In genomic region chr1:228781161-228781771, GRCh38 we compare ENCODE assay signal across 11 cellular contexts. TPM values are rescaled to one million over a fixed set of nuclear protein-coding genes. Genes with fewer than 3 reads are reported as not detected.
DNase-seq lines count a peak whose midpoint lies in the region; ATAC-seq, FAIRE-seq and TF ChIP-seq lines count a peak whose summit lies in the region.
"Had no signal": no experiment of that assay in that cellular context is flagged by ENCODE, and none has a peak within 500 bp of the region (broad histone marks: within the 10 kb centered on the region; RNA-seq: fewer than 3 reads in every experiment).

No MANE protein-coding gene starts in this region.

- no peak overlapping the region for H2BK15ac ChIP-seq in neuronal stem cell (ENCODE audit: low read length)

- no CpG with 5 or more reads among the region's 8 CpGs for WGBS in neuronal stem cell (ENCODE audit: extremely low coverage in 2 of 2, insufficient read length in 2 of 2, insufficient replicate concordance in 1 of 2), 2 donors

- ATAC-seq in DND-41 (ENCODE audit: insufficient read depth, low read depth): peak; percentile 36; the same call in 1 of the 3 replicates
- no peak for ATAC-seq in HG03097 (IDR thresholded peaks at IDR 0.05; ENCODE audit: low FRiP score, unreplicated experiment)
- no peak for ATAC-seq in WTC11
- ATAC-seq in HG02678 (IDR thresholded peaks at IDR 0.05; ENCODE audit: unreplicated experiment): no peak

- H3K9me3 ChIP-seq in DND-41 (ENCODE audit: insufficient read depth, low read length, severe bottlenecking) (no peaks in the 10 kb centered on the region), astrocyte (ENCODE audit: insufficient read depth, low read depth, low read length) (peaks cover 3% of the 10 kb centered on the region), neuronal stem cell (replicated peaks in 1 of 2; ENCODE audit: control insufficient read depth in 2 of 2, insufficient read depth in 1 of 2, low read depth in 1 of 2, low read length in 2 of 2) (no peaks in the 10 kb centered on the region)
- H3K9me3 ChIP-seq: uterus had no signal

- no peak overlapping the region for H3K14ac ChIP-seq in neuronal stem cell (ENCODE audit: low read length)

- no peak overlapping the region for H2BK120ac ChIP-seq in neuronal stem cell (ENCODE audit: low read depth, low read length)

- H2BK5ac ChIP-seq in neuronal stem cell (ENCODE audit: low read length): no peak overlapping the region

- no peak overlapping the region for H2AFZ ChIP-seq in DND-41 (ENCODE audit: low read depth, low read length)
- H2AFZ ChIP-seq in astrocyte (ENCODE audit: low read depth, low read length): no peak overlapping the region
- no peak overlapping the region for H2AFZ ChIP-seq in neuronal stem cell (ENCODE audit: low read length)

- H3K4ac ChIP-seq in neuronal stem cell (ENCODE audit: low read length): no peak overlapping the region

- no peak overlapping the region for H3K18ac ChIP-seq in neuronal stem cell (ENCODE audit: low read length)

- H4K91ac ChIP-seq in neuronal stem cell (ENCODE audit: low read depth, low read length, poor library complexity): no peak overlapping the region

- H3K27me3 Mint-ChIP-seq in astrocyte (ENCODE audit: low read depth, unreplicated experiment) (peaks cover 19% of the 10 kb centered on the region), WTC11 (ENCODE audit: low read depth) (peaks cover 8% of the 10 kb centered on the region; the same call in 1 of the 2 replicates)
- H3K27me3 Mint-ChIP-seq: central memory CD8-positive, alpha-beta T cell; naive B cell had no signal

- H3K4me1 ChIP-seq in DND-41 (ENCODE audit: insufficient read depth, low read length) (no peaks in the 10 kb centered on the region), astrocyte (ENCODE audit: insufficient read depth, low read length) (peaks cover 5% of the 10 kb centered on the region), neuronal stem cell (ENCODE audit: control insufficient read depth in 2 of 2, insufficient read depth in 1 of 2, low read depth in 1 of 2, low read length in 2 of 2) (peaks cover 0 to 6% of the 10 kb centered on the region in 2 donors)
- H3K4me1 ChIP-seq: uterus had no signal

- H3K79me2 ChIP-seq in DND-41 (ENCODE audit: insufficient read depth, low read length): no peaks in the 10 kb centered on the region
- H3K79me2 ChIP-seq in astrocyte (ENCODE audit: insufficient read depth, low read length): no peaks in the 10 kb centered on the region

- POLR2A ChIA-PET in WTC11 (lab: Charles Lee): no interaction called here

- H3K36me3 Mint-ChIP-seq in astrocyte (ENCODE audit: low read depth, unreplicated experiment) (no peaks in the 10 kb centered on the region), WTC11 (no peaks in the 10 kb centered on the region)
- H3K36me3 Mint-ChIP-seq: naive B cell had no signal

- DNase-seq in DND-41: no peak
- DNase-seq in NCI-H187 treated with DMSO at 0.1 percent for 48 hours (lab: John Stamatoyannopoulos, UW): peak; percentile 86
- DNase-seq in astrocyte (ENCODE audit: low read depth): no peak
- DNase-seq in neuronal stem cell (ENCODE audit: low spot score): no peak
- DNase-seq in WTC11 (ENCODE audit: low spot score): no peak
- no peak for DNase-seq in 8988T
- DNase-seq: naive B cell had no signal

- no peak for FAIRE-seq in astrocyte (lab: Jason Lieb, UNC)

- TF ChIP-seq CTCF in DND-41 (IDR thresholded peaks at IDR 0.05; ENCODE audit: borderline replicate concordance, extremely low read depth, low read length, poor library complexity, severe bottlenecking) (no peak), astrocyte (IDR thresholded peaks at IDR 0.05; ENCODE audit: insufficient read depth, low read depth, low read length) (no peak), WTC11 (IDR thresholded peaks at IDR 0.05) (no peak)

- CTCF ChIA-PET in WTC11 (lab: Charles Lee): no interaction called here

- H3K4me3 ChIP-seq in DND-41 (ENCODE audit: low read depth in 1 of 2, low read length in 2 of 2) (no peak overlapping the region), astrocyte (ENCODE audit: insufficient read depth, low read depth, low read length) (no peak overlapping the region), neuronal stem cell (ENCODE audit: low read length in 2 of 2) (no peak overlapping the region)
- H3K4me3 ChIP-seq: uterus had no signal

- H2AK5ac ChIP-seq in neuronal stem cell (ENCODE audit: low read depth, low read length): no peak overlapping the region

- no peak overlapping the region for H4K8ac ChIP-seq in neuronal stem cell (ENCODE audit: low read depth, low read length)

- no peaks in the 10 kb centered on the region for H3K79me1 ChIP-seq in neuronal stem cell (ENCODE audit: low read depth, low read length)

- H3K4me3 Mint-ChIP-seq in astrocyte (ENCODE audit: unreplicated experiment) (no peak overlapping the region), WTC11 (no peak overlapping the region)
- H3K4me3 Mint-ChIP-seq: central memory CD8-positive, alpha-beta T cell; naive B cell had no signal

- H3K27ac ChIP-seq in DND-41 (ENCODE audit: low read length): no peak overlapping the region
- no peak overlapping the region for H3K27ac ChIP-seq in astrocyte (ENCODE audit: low read depth, low read length)
- no peak overlapping the region for H3K27ac ChIP-seq in neuronal stem cell (replicated peaks; ENCODE audit: low read length)
- H3K27ac ChIP-seq: uterus had no signal

- H3K9ac ChIP-seq in DND-41 (ENCODE audit: low read depth, low read length): no peak overlapping the region
- no peak overlapping the region for H3K9ac ChIP-seq in astrocyte (ENCODE audit: low read length)
- no peak overlapping the region for H3K9ac ChIP-seq in neuronal stem cell (ENCODE audit: low read depth, low read length, poor library complexity)

- H3K4me2 ChIP-seq in DND-41 (ENCODE audit: insufficient read depth, low read length): no peak overlapping the region
- H3K4me2 ChIP-seq in astrocyte (ENCODE audit: low read length): peak overlapping the region; percentile 48
- peak overlapping the region; percentile 26 for H3K4me2 ChIP-seq in neuronal stem cell (ENCODE audit: insufficient read depth, low read length, poor library complexity, severe bottlenecking)

- peaks cover 7% of the 10 kb centered on the region for H3K27me3 ChIP-seq in DND-41 (ENCODE audit: insufficient read depth, low read length, poor library complexity)
- H3K27me3 ChIP-seq in astrocyte (ENCODE audit: insufficient read depth, low read length): peaks cover 4% of the 10 kb centered on the region
- no peaks in the 10 kb centered on the region for H3K27me3 ChIP-seq in neuronal stem cell (ENCODE audit: control insufficient read depth in 3 of 3, insufficient read depth in 3 of 3, low read depth in 1 of 3, low read length in 3 of 3)
- H3K27me3 ChIP-seq: uterus had no signal

- H3K9me3 Mint-ChIP-seq in astrocyte (ENCODE audit: unreplicated experiment) (peaks cover 7% of the 10 kb centered on the region), WTC11 (no peaks in the 10 kb centered on the region)
- H3K9me3 Mint-ChIP-seq: central memory CD8-positive, alpha-beta T cell; naive B cell had no signal

- no peak overlapping the region for H2BK12ac ChIP-seq in neuronal stem cell (ENCODE audit: low read length)

- no peak overlapping the region for H3K23ac ChIP-seq in neuronal stem cell (ENCODE audit: low read depth, low read length, poor library complexity)

- H3K36me3 ChIP-seq in DND-41 (ENCODE audit: insufficient read depth, low read length) (no peaks in the 10 kb centered on the region), astrocyte (ENCODE audit: insufficient read depth, low read length) (no peaks in the 10 kb centered on the region), neuronal stem cell (replicated peaks in 1 of 2; ENCODE audit: control insufficient read depth in 2 of 2, insufficient read depth in 2 of 2, low read length in 2 of 2) (no peaks in the 10 kb centered on the region)
- H3K36me3 ChIP-seq: uterus had no signal

- H3K4me1 Mint-ChIP-seq in astrocyte (ENCODE audit: low read depth, unreplicated experiment): no peaks in the 10 kb centered on the region
- H3K4me1 Mint-ChIP-seq in WTC11: no peaks in the 10 kb centered on the region
- H3K4me1 Mint-ChIP-seq: central memory CD8-positive, alpha-beta T cell; naive B cell had no signal

- H4K20me1 ChIP-seq in DND-41 (ENCODE audit: insufficient read depth, low read length): peaks cover 5% of the 10 kb centered on the region; the same call in 1 of the 2 replicates
- no peaks in the 10 kb centered on the region for H4K20me1 ChIP-seq in astrocyte (ENCODE audit: insufficient read depth, low read length)

- H3K27ac Mint-ChIP-seq in astrocyte (ENCODE audit: unreplicated experiment) (no peak overlapping the region), WTC11 (no peak overlapping the region)
- H3K27ac Mint-ChIP-seq: naive B cell had no signal

TF ChIP-seq in WTC11, 78 proteins besides CTCF, POLR2A, EP300 and RAD21:
- TF ChIP-seq ATF1 (CRISPR knock-in tag; IDR thresholded peaks at IDR 0.05) (no peak), ERG (CRISPR knock-in tag; IDR thresholded peaks at IDR 0.05) (no peak), USF1 (CRISPR knock-in tag; IDR thresholded peaks at IDR 0.05) (no peak)
TF ChIP-seq in WTC11: peak in this region for 0.

RNA-seq across cellular contexts. Expression of gene RHOU, which starts 46.0 kb away (rescaled TPM):
- 3.5 and 6.1 TPM in 2 replicates for total RNA-seq in astrocyte
- 32.0 TPM for polyA plus RNA-seq in neuronal stem cell (2013, experiment 1 of 2)
- 32.1 TPM for polyA plus RNA-seq in neuronal stem cell (2013, experiment 2 of 2)
- total RNA-seq in WTC11 (2021): 5.8 to 6.0 TPM (median 5.8 TPM) in 3 replicates
